20 cellular contexts compared by ENCODE assay signal in genomic region chr4:120130786-120131185, GRCh38.
"Had no signal": no experiment of that assay in that cellular context is flagged by ENCODE, and none has a peak within 500 bp of the region (broad histone marks: within the 10 kb centered on the region; RNA-seq: fewer than 3 reads in every experiment).

No MANE protein-coding gene starts in this region.

- ATAC-seq: mucosa of descending colon; naive thymus-derived CD4-positive, alpha-beta T cell; natural killer cell treated with Interleukin-12 subunit alpha and Interleukin-12 subunit beta and Interleukin-15 and Interleukin-18, amount 100 ng/mL, for 72 hours; pancreas; right cardiac atrium; stimulated activated effector memory CD8-positive, alpha-beta T cell treated with anti-CD3 and anti-CD28 coated beads, Interleukin-12 subunit alpha, Interleukin-12 subunit beta, amount 100 ng/mL, for 72 hours; upper lobe of right lung had no signal

- DNase-seq: islet precursor cell; left ventricle myocardium inferior; mesendoderm; midbrain; mucosa of descending colon; naive thymus-derived CD4-positive, alpha-beta T cell; pancreas; posterior cingulate gyrus; retina; right cardiac atrium; sigmoid colon; small intestine; spleen; stimulated activated CD4-positive, alpha-beta T cell treated with anti-CD3 and anti-CD28 coated beads, Interleukin-4, amount 100 ng/mL, for 24 hours; stimulated activated naive CD4-positive, alpha-beta T cell; tibial artery; upper lobe of right lung had no signal

- H3K4me1 Mint-ChIP-seq: naive thymus-derived CD4-positive, alpha-beta T cell; stimulated activated effector memory CD8-positive, alpha-beta T cell treated with anti-CD3 and anti-CD28 coated beads, Interleukin-12 subunit alpha, Interleukin-12 subunit beta, amount 100 ng/mL, for 72 hours had no signal

- H3K27me3 Mint-ChIP-seq: stimulated activated naive CD8-positive, alpha-beta T cell treated with anti-CD3 and anti-CD28 coated beads, Interleukin-15, Interleukin-2, amounts not matched to agents 100 ng/mL and 50 ng/mL, for 24 hours had no signal

- H3K36me3 Mint-ChIP-seq: stimulated activated effector memory CD8-positive, alpha-beta T cell treated with anti-CD3 and anti-CD28 coated beads, Interleukin-12 subunit alpha, Interleukin-12 subunit beta, amount 100 ng/mL, for 72 hours had no signal

- H3K4me3 Mint-ChIP-seq: naive thymus-derived CD4-positive, alpha-beta T cell; natural killer cell treated with Interleukin-12 subunit alpha and Interleukin-12 subunit beta and Interleukin-15 and Interleukin-18, amount 100 ng/mL, for 72 hours; stimulated activated effector memory CD8-positive, alpha-beta T cell treated with anti-CD3 and anti-CD28 coated beads, Interleukin-12 subunit alpha, Interleukin-12 subunit beta, amount 100 ng/mL, for 72 hours; stimulated activated naive CD8-positive, alpha-beta T cell treated with anti-CD3 and anti-CD28 coated beads, Interleukin-15, Interleukin-2, amounts not matched to agents 100 ng/mL and 50 ng/mL, for 24 hours had no signal

- H3K27ac Mint-ChIP-seq: naive thymus-derived CD4-positive, alpha-beta T cell; natural killer cell treated with Interleukin-12 subunit alpha and Interleukin-12 subunit beta and Interleukin-15 and Interleukin-18, amount 100 ng/mL, for 72 hours; stimulated activated effector memory CD8-positive, alpha-beta T cell treated with anti-CD3 and anti-CD28 coated beads, Interleukin-12 subunit alpha, Interleukin-12 subunit beta, amount 100 ng/mL, for 72 hours; stimulated activated naive CD8-positive, alpha-beta T cell treated with anti-CD3 and anti-CD28 coated beads, Interleukin-15, Interleukin-2, amounts not matched to agents 100 ng/mL and 50 ng/mL, for 24 hours had no signal
